In the genomic region with DNA sequence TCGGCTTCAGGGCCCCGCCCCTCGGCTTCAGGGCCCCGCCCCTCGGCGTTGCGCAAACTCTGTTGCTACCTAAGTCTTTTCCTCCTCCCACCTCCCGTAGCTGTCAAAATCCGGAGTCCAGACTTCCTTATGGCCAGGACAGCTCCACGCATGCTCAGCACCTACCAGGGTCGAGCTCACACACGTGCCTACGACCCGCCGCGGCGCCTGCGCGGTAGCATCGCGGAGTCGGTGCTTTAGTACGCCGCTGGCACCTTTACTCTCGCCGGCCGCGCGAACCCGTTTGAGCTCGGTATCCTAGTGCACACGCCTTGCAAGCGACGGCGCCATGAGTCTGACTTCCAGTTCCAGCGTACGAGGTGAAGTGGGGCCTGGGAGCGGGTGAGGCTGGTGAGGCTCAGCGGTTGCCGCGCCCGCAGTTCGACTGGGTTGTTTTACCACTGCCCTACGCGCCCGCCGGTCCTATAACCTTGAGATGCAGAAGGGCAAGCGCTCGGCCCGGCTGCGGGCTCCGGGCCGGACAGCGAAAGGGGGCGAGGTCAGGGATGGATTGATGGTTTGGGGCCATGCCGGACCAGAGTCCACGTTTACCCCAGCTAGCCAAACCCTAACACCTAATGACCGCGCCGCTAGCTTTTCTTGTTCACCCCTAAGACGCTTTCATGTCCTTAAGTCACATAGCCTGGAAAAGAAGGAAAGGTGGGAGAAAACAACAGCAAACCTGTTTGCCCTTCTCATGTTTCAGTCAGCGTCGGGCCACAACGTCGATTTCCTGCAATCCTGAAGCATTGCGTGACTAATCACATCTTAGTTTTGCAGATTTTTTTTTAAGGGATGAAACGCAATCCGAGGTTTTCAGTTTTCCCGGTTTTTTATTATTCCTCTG, we compare ENCODE assay signal across 9 cellular contexts. TPM values are rescaled to one million over a fixed set of nuclear protein-coding genes. Genes with fewer than 3 reads are reported as not detected.
DNase-seq lines count a peak whose midpoint lies in the region; ATAC-seq, FAIRE-seq and TF ChIP-seq lines count a peak whose summit lies in the region.
"Had no signal": no experiment of that assay in that cellular context is flagged by ENCODE, and none has a peak within 500 bp of the region (broad histone marks: within the 10 kb centered on the region; RNA-seq: fewer than 3 reads in every experiment).

A gene (plus strand): TSS at position 217 of the 886 bp plus-strand sequence. CDS start 112 bp downstream, at position 329.

- peaks cover 0 to 2% of the 10 kb centered on the region in 2 donors for H3K4me1 ChIP-seq in kidney (ENCODE audit: control insufficient read depth in 1 of 2, insufficient read depth in 1 of 2, low read depth in 1 of 2, low read length in 2 of 2)

- no peak for TF ChIP-seq CTCF in kidney (IDR thresholded peaks at IDR 0.05; ENCODE audit: borderline replicate concordance, extremely low read depth, insufficient read depth)

- H3K27ac ChIP-seq in kidney (ENCODE audit: low read depth in 2 of 2, low read length in 2 of 2) = peak within 1 kb of the TSS; percentile 95

- peak; percentile 79 for TF ChIP-seq POLR2A in GM19099 (IDR thresholded peaks at IDR 0.05; ENCODE audit: extremely low read depth, insufficient read length, low read depth)

- peak within 1 kb of the TSS; percentile 67 to 80 for H3K9ac ChIP-seq in kidney (ENCODE audit: low read length in 2 of 2)

- H3K4me3 ChIP-seq in kidney (ENCODE audit: low read length in 2 of 2) = peak within 1 kb of the TSS; percentile 83 to 88

- H3K36me3 ChIP-seq in kidney (ENCODE audit: control insufficient read depth in 1 of 2, insufficient read depth in 2 of 2, low read length in 2 of 2) = no peaks in the 10 kb centered on the region

- intact Hi-C loops in kidney (cut with DNase I) = no loop called here

- H3K9me3 ChIP-seq in kidney (ENCODE audit: control insufficient read depth in 1 of 2, low read length in 2 of 2) = no peaks in the 10 kb centered on the region

- peak; percentile 71 for ATAC-seq in HG03432 (IDR thresholded peaks at IDR 0.05; ENCODE audit: unreplicated experiment)

- FAIRE-seq in kidney (lab: Jason Lieb, UNC) = peak; percentile 49
- FAIRE-seq: islet of Langerhans had no signal

- peak; percentile 99 for DNase-seq in AG20443 (ENCODE audit: low spot score)
- DNase-seq in NCI-H510A (lab: John Stamatoyannopoulos, UW) = peak; percentile 87
- DNase-seq in activated CD4-positive, alpha-beta T cell treated with anti-CD3 and anti-CD28 coated beads for 1 hour = peak; percentile 91
- peak; percentile 94 for DNase-seq in cerebellum (ENCODE audit: low spot score)
- DNase-seq in kidney = peak; percentile 98
- DNase-seq in stimulated activated CD4-positive, alpha-beta T cell treated with anti-CD3 and anti-CD28 coated beads, Interleukin-15, amount 100 ng/mL, for 24 hours = peak; percentile 95

RNA-seq across cellular contexts. Expression of the gene that starts here (rescaled TPM):
- total RNA-seq in cerebellum = 19.1 TPM
- total RNA-seq in kidney = 38.0 TPM
- polyA plus RNA-seq in kidney (ENCODE audit: insufficient read depth, low read depth, low replicate concordance) = 216 TPM

Comparison
In these comparisons a context has a peak if more than half of its experiments do, and no peak if none do; other contexts are left out.
1. Peak in every context shown above with its lines: DNase-seq, ATAC-seq, H3K4me3 ChIP-seq and H3K27ac ChIP-seq.